9 cellular contexts compared by ENCODE assay signal in genomic region chr13:26759907-26760834, GRCh38. TPM values are rescaled to one million over a fixed set of nuclear protein-coding genes. Genes with fewer than 3 reads are reported as not detected.
DNase-seq lines count a peak whose midpoint lies in the region; FAIRE-seq and TF ChIP-seq lines count a peak whose summit lies in the region.
"Had no signal": no experiment of that assay in that cellular context is flagged by ENCODE, and none has a peak within 500 bp of the region (broad histone marks: within the 10 kb centered on the region; RNA-seq: fewer than 3 reads in every experiment).

TSS of gene GPR12 (minus strand) at chr13:26760786. CDS start at chr13:26759827, 959 bp downstream.

- H3K4me3 ChIP-seq in astrocyte of the spinal cord (ENCODE audit: low read depth, low read length) = no peak within 1 kb of the TSS

- no peak for DNase-seq in activated naive CD4-positive, alpha-beta T cell treated with anti-CD3 and anti-CD28 coated beads for 36 hours
- no peak for DNase-seq in activated naive CD4-positive, alpha-beta T cell treated with anti-CD3 and anti-CD28 coated beads, Interleukin-2, amount 50 U/mL, for 16 hours
- DNase-seq in astrocyte of the spinal cord (ENCODE audit: low read depth, low spot score) (peak; percentile 1), medulla oblongata (ENCODE audit: extremely low spot score) (peak; percentile 12), type B pancreatic cell (ENCODE audit: extremely low spot score, unreplicated experiment) (no peak), HuH-7 (ENCODE audit: low spot score) (no peak), RCC 7860 (ENCODE audit: low spot score) (no peak), NCI-H2107 (lab: John Stamatoyannopoulos, UW) (no peak)
- DNase-seq: DND-41 had no signal

- no peak within 1 kb of the TSS for H3K27ac Mint-ChIP-seq in activated naive CD4-positive, alpha-beta T cell treated with anti-CD3 and anti-CD28 coated beads for 36 hours
- H3K27ac Mint-ChIP-seq in type B pancreatic cell = no peak within 1 kb of the TSS

- H3K9me3 Mint-ChIP-seq in activated naive CD4-positive, alpha-beta T cell treated with anti-CD3 and anti-CD28 coated beads for 36 hours = no peaks in the 10 kb centered on the region
- H3K9me3 Mint-ChIP-seq in type B pancreatic cell = no peaks in the 10 kb centered on the region

- intact Hi-C loops in activated naive CD4-positive, alpha-beta T cell treated with anti-CD3 and anti-CD28 coated beads for 36 hours (cut with micrococcal nuclease) = no loop called here

- TF ChIP-seq CTCF in astrocyte of the spinal cord (IDR thresholded peaks at IDR 0.05; ENCODE audit: low read depth, low read length) = no peak
- TF ChIP-seq CTCF in type B pancreatic cell (conservative IDR thresholded peaks at IDR 0.05) = no peak

- CTCF ChIA-PET in activated naive CD4-positive, alpha-beta T cell treated with anti-CD3 and anti-CD28 coated beads for 36 hours (lab: Charles Lee) = no interaction called here

- peaks cover 48% of the 10 kb centered on the region for H3K27me3 Mint-ChIP-seq in activated naive CD4-positive, alpha-beta T cell treated with anti-CD3 and anti-CD28 coated beads for 36 hours (ENCODE audit: low read depth)
- H3K27me3 Mint-ChIP-seq in type B pancreatic cell = peaks cover 90% of the 10 kb centered on the region

- FAIRE-seq in RCC 7860 (lab: Jason Lieb, UNC) = no peak

- in situ Hi-C loops in astrocyte of the spinal cord (cut with HindIII; ENCODE audit: low sequenced_read_pairs) = no loop called here

- H3K36me3 Mint-ChIP-seq in activated naive CD4-positive, alpha-beta T cell treated with anti-CD3 and anti-CD28 coated beads for 36 hours (ENCODE audit: low read depth) = no peaks in the 10 kb centered on the region
- no peaks in the 10 kb centered on the region for H3K36me3 Mint-ChIP-seq in type B pancreatic cell

- peaks cover 9% of the 10 kb centered on the region for H3K4me1 Mint-ChIP-seq in activated naive CD4-positive, alpha-beta T cell treated with anti-CD3 and anti-CD28 coated beads for 36 hours (ENCODE audit: low read depth)
- H3K4me1 Mint-ChIP-seq in type B pancreatic cell (ENCODE audit: unreplicated experiment) = peaks cover 4% of the 10 kb centered on the region

- H3K4me3 Mint-ChIP-seq in activated naive CD4-positive, alpha-beta T cell treated with anti-CD3 and anti-CD28 coated beads for 36 hours = peak within 1 kb of the TSS; percentile 49
- peak within 1 kb of the TSS; percentile 82 for H3K4me3 Mint-ChIP-seq in type B pancreatic cell

RNA-seq across cellular contexts. Expression of gene GPR12, which starts in this region (rescaled TPM):
- total RNA-seq in activated naive CD4-positive, alpha-beta T cell treated with anti-CD3 and anti-CD28 coated beads for 36 hours = not detected
- total RNA-seq in type B pancreatic cell (ENCODE audit: low replicate concordance) = 0.12 and 0.14 TPM in 2 replicates

Comparison
In these comparisons a context has a peak if more than half of its experiments do, and no peak if none do; other contexts are left out.
1. DNase-seq: peak in astrocyte of the spinal cord (single experiment) and medulla oblongata (single experiment); none in activated naive CD4-positive, alpha-beta T cell treated with anti-CD3 and anti-CD28 coated beads for 36 hours (single experiment), activated naive CD4-positive, alpha-beta T cell treated with anti-CD3 and anti-CD28 coated beads, Interleukin-2, amount 50 U/mL, for 16 hours (single experiment), type B pancreatic cell (single experiment), HuH-7 (single experiment), RCC 7860 (single experiment) and NCI-H2107 (single experiment).